22 cellular contexts compared by ENCODE assay signal in the genomic region with DNA sequence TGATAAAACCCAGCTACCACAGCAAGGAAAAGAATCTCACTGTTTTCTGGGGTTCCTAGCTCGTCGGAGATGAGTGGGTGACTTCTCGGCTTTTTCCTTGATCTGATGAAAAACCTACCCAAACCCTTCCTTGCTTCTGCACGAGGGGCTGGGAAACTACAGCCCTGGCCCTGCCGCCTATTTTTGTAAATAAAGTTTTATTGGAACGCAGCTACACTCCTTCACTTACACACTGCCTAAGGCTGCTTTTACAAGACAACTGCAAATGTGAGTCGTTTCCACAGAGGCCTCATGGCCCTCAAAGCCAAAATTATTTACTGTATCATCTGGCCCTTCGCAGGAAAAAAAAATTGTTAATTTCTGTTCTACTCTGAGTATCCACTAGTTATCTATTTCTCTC.
DNase-seq lines count a peak whose midpoint lies in the region; ATAC-seq, FAIRE-seq and TF ChIP-seq lines count a peak whose summit lies in the region.
"Had no signal": no experiment of that assay in that cellular context is flagged by ENCODE, and none has a peak within 500 bp of the region (broad histone marks: within the 10 kb centered on the region; RNA-seq: fewer than 3 reads in every experiment).

No MANE protein-coding gene starts in this region.

- no peak overlapping the region for H2AFZ ChIP-seq in HepG2 (ENCODE audit: low read length)
- no peak overlapping the region for H2AFZ ChIP-seq in K562 (ENCODE audit: low read depth, low read length)
- H2AFZ ChIP-seq in osteoblast (ENCODE audit: low read length): no peak overlapping the region

- H3K9me3 ChIP-seq in HepG2 (ENCODE audit: low read length): no peaks in the 10 kb centered on the region
- H3K9me3 ChIP-seq in right lobe of liver: no peaks in the 10 kb centered on the region
- H3K9me3 ChIP-seq in K562 (replicated peaks; ENCODE audit: control insufficient read depth, insufficient read depth, low read depth, low read length): no peaks in the 10 kb centered on the region
- no peaks in the 10 kb centered on the region for H3K9me3 ChIP-seq in osteoblast (ENCODE audit: low read depth, low read length)

- intact Hi-C loops in HepG2 (cut with micrococcal nuclease; ENCODE audit: unreplicated experiment): no loop called here
- intact Hi-C loops in right lobe of liver (cut with DNase I): no loop called here
- intact Hi-C loops in K562 (cut with micrococcal nuclease): no loop called here

- POLR2A ChIA-PET in HepG2 (lab: Yijun Ruan, JAX): no interaction called here
- POLR2A ChIA-PET in K562 (lab: Yijun Ruan, JAX): no interaction called here

- FAIRE-seq in HepG2 (lab: Jason Lieb, UNC) (no peak), K562 (lab: Jason Lieb, UNC) (no peak)
- FAIRE-seq: A549, D721Med, GM12891, GM19239 had no signal

- BruUV-seq in HepG2 (replicated peaks; lab: Mats Ljungman, UMichigan): no TSS peak
- no TSS peak for BruUV-seq in K562 (replicated peaks; lab: Mats Ljungman, UMichigan)

- no peaks in the 10 kb centered on the region for H3K36me3 ChIP-seq in HepG2 (replicated peaks in 1 of 2; ENCODE audit: control insufficient read depth in 1 of 2, insufficient read depth in 2 of 2, low read length in 2 of 2)
- H3K36me3 ChIP-seq in right lobe of liver: no peaks in the 10 kb centered on the region
- H3K36me3 ChIP-seq in K562 (ENCODE audit: control insufficient read depth, insufficient read depth, low read length): no peaks in the 10 kb centered on the region
- H3K36me3 ChIP-seq in osteoblast (ENCODE audit: insufficient read depth, low read length): no peaks in the 10 kb centered on the region
- H3K36me3 ChIP-seq: BLaER1 treated with 17β-estradiol and CSF1 and Interleukin-3, amounts not matched to agents 10 nM and 100 nM had no signal

- no peak overlapping the region for H3K4me2 ChIP-seq in HepG2 (ENCODE audit: low read depth, low read length)
- H3K4me2 ChIP-seq in K562 (ENCODE audit: insufficient read depth, low read length): no peak overlapping the region
- no peak overlapping the region for H3K4me2 ChIP-seq in osteoblast (ENCODE audit: insufficient read depth, low read length)
- H3K4me2 ChIP-seq: A549 had no signal

- no peaks in the 10 kb centered on the region for H3K9me1 ChIP-seq in K562 (ENCODE audit: control insufficient read depth, insufficient read depth, low read length)

- WGBS in HepG2 (ENCODE audit: low lambda C conversion rate): 70% methylated on average over 8 of the region's 8 CpGs
- 86% methylated on average over 6 of the region's 8 CpGs for WGBS in right lobe of liver (ENCODE audit: insufficient coverage, low coverage, low lambda C conversion rate, missing lambda C conversion rate)
- 4% methylated on average over 8 of the region's 8 CpGs for WGBS in K562 (ENCODE audit: insufficient coverage, low coverage, missing lambda C conversion rate)

- in situ Hi-C loops in HepG2 (cut with HindIII; ENCODE audit: extremely low pct_ligation_motif_present, low pct_unique_long_range_greater_than_20kb): loop anchor here (25.0 kb wide), 1 partner anchor 488 kb away; no protein-coding TSS in a partner anchor
- in situ Hi-C loops in K562 (cut with MboI): no loop called here

- H3K4me1 ChIP-seq in HepG2 (ENCODE audit: insufficient read depth, low read length): peaks cover 15% of the 10 kb centered on the region
- no peaks in the 10 kb centered on the region for H3K4me1 ChIP-seq in right lobe of liver
- H3K4me1 ChIP-seq in K562 (replicated peaks in 1 of 2; ENCODE audit: control insufficient read depth in 2 of 2, insufficient read depth in 2 of 2, low read length in 2 of 2): no peaks in the 10 kb centered on the region
- H3K4me1 ChIP-seq in osteoblast (ENCODE audit: insufficient read depth, low read length): peaks cover 5% of the 10 kb centered on the region
- H3K4me1 ChIP-seq: Caco-2 had no signal

- ATAC-seq in HepG2 (no peak), right lobe of liver (no peak), K562 (no peak), GM21786 (IDR thresholded peaks at IDR 0.05; ENCODE audit: unreplicated experiment) (no peak)
- ATAC-seq: A549; CD8-positive, alpha-beta T cell had no signal

- H4K20me1 ChIP-seq in HepG2 (ENCODE audit: insufficient read depth, low read length) (no peaks in the 10 kb centered on the region), K562 (replicated peaks; ENCODE audit: control insufficient read depth, insufficient read depth, low read length) (peaks cover 3% of the 10 kb centered on the region; the same call in 1 of the 2 replicates), osteoblast (ENCODE audit: insufficient read depth, low read length) (no peaks in the 10 kb centered on the region)
- H4K20me1 ChIP-seq: BLaER1 treated with 17β-estradiol and CSF1 and Interleukin-3, amounts not matched to agents 10 nM and 100 nM had no signal

- TF ChIP-seq RAD21 in HepG2 (CRISPR knock-in tag; IDR thresholded peaks at IDR 0.05): no peak
- no peak for TF ChIP-seq RAD21 in K562 (CRISPR knock-in tag; conservative IDR thresholded peaks at IDR 0.05 in 1 of 2, IDR thresholded peaks at IDR 0.05 in 1 of 2)

- no peak for TF ChIP-seq POLR2A in HepG2 (IDR thresholded peaks at IDR 0.05; ENCODE audit: insufficient read depth in 1 of 2, low read depth in 2 of 2, low read length in 2 of 2)
- no peak for TF ChIP-seq POLR2A in right lobe of liver (IDR thresholded peaks at IDR 0.05)
- no peak for TF ChIP-seq POLR2A in K562 (conservative IDR thresholded peaks at IDR 0.05)

- CTCF ChIA-PET in HepG2 (lab: Yijun Ruan, JAX; ENCODE audit: low intra/inter-chr PET ratio, low total read pairs): no interaction called here
- CTCF ChIA-PET in K562 (lab: Yijun Ruan, JAX; ENCODE audit: low intra/inter-chr PET ratio): no interaction called here

- H3K27ac ChIP-seq in HepG2 (ENCODE audit: extremely low read length, insufficient read depth, low read length): no peak overlapping the region
- no peak overlapping the region for H3K27ac ChIP-seq in right lobe of liver
- no peak overlapping the region for H3K27ac ChIP-seq in K562 (ENCODE audit: extremely low read depth, low read depth, low read length)
- peak overlapping the region; percentile 2 for H3K27ac ChIP-seq in osteoblast (ENCODE audit: low read depth, low read length)
- H3K27ac ChIP-seq: 22Rv1; A549; BLaER1 treated with 17β-estradiol and CSF1 and Interleukin-3, amounts not matched to agents 10 nM and 100 nM; C4-2B had no signal

- H3K79me2 ChIP-seq in HepG2 (ENCODE audit: insufficient read depth, low read length) (no peaks in the 10 kb centered on the region), K562 (ENCODE audit: control insufficient read depth, insufficient read depth, low read length) (no peaks in the 10 kb centered on the region), osteoblast (ENCODE audit: insufficient read depth, low read length) (no peaks in the 10 kb centered on the region)

- H3K4me3 ChIP-seq in HepG2 (replicated peaks in 1 of 3; ENCODE audit: insufficient read depth in 1 of 3, low read depth in 2 of 3, low read length in 3 of 3): no peak overlapping the region
- no peak overlapping the region for H3K4me3 ChIP-seq in right lobe of liver
- H3K4me3 ChIP-seq in K562: no peak overlapping the region
- H3K4me3 ChIP-seq in osteoblast (ENCODE audit: insufficient read depth, low read length): no peak overlapping the region
- H3K4me3 ChIP-seq: A549; BLaER1 treated with 17β-estradiol and CSF1 and Interleukin-3, amounts not matched to agents 10 nM and 100 nM had no signal

- DNase-seq in HepG2 (ENCODE audit: low spot score): no peak
- no peak for DNase-seq in right lobe of liver
- DNase-seq in K562 (ENCODE audit: extremely low read depth in 1 of 4, low spot score in 3 of 4): no peak
- DNase-seq in osteoblast (ENCODE audit: insufficient read length, low spot score, missing footprints): no peak
- DNase-seq in NCI-H748 (lab: John Stamatoyannopoulos, UW; ENCODE audit: unreplicated experiment): no peak
- DNase-seq: AML-193; Caco-2; Calu3; CD4-positive, alpha-beta T cell; CD8-positive, alpha-beta T cell; DMS79; DND-41; EL; GDM1 had no signal

- H3K9ac ChIP-seq in HepG2 (ENCODE audit: insufficient read depth, low read depth, low read length) (no peak overlapping the region), K562 (ENCODE audit: insufficient read depth in 1 of 2, low read depth in 2 of 2, low read length in 2 of 2) (no peak overlapping the region)
- H3K9ac ChIP-seq: BLaER1 treated with 17β-estradiol and CSF1 and Interleukin-3, amounts not matched to agents 10 nM and 100 nM had no signal

- TF ChIP-seq CTCF in HepG2 (CRISPR knock-in tag; IDR thresholded peaks at IDR 0.05): no peak
- TF ChIP-seq CTCF in right lobe of liver (IDR thresholded peaks at IDR 0.05): no peak
- TF ChIP-seq CTCF in K562 (IDR thresholded peaks at IDR 0.05 in 2 of 3, conservative IDR thresholded peaks at IDR 0.05 in 1 of 3; ENCODE audit: insufficient read depth in 2 of 3, low read depth in 1 of 3, low read length in 3 of 3): no peak
- no peak for TF ChIP-seq CTCF in osteoblast (IDR thresholded peaks at IDR 0.05; ENCODE audit: extremely low read depth, low read depth, low read length)

- peaks cover 2 to 25% of the 10 kb centered on the region in 2 experiments; a peak in 4 of 5 replicates for H3K27me3 ChIP-seq in HepG2 (ENCODE audit: control insufficient read depth in 1 of 2, insufficient read depth in 2 of 2, low read length in 2 of 2)
- H3K27me3 ChIP-seq in right lobe of liver: no peaks in the 10 kb centered on the region
- peaks cover 28 to 57% of the 10 kb centered on the region in 2 experiments for H3K27me3 ChIP-seq in K562 (ENCODE audit: control insufficient read depth in 2 of 2, insufficient read depth in 2 of 2, low read length in 2 of 2)
- H3K27me3 ChIP-seq in osteoblast (ENCODE audit: insufficient read depth, low read length): no peaks in the 10 kb centered on the region
- H3K27me3 ChIP-seq: BLaER1 treated with 17β-estradiol and CSF1 and Interleukin-3, amounts not matched to agents 10 nM and 100 nM had no signal

- TF ChIP-seq EP300 in HepG2 (IDR thresholded peaks at IDR 0.05; ENCODE audit: low read depth in 2 of 2, low read length in 2 of 2): no peak
- TF ChIP-seq EP300 in HepG2 (CRISPR knock-in tag; IDR thresholded peaks at IDR 0.05; ENCODE audit: borderline replicate concordance): no peak
- no peak for TF ChIP-seq EP300 in K562 (IDR thresholded peaks at IDR 0.05; ENCODE audit: low read length)

TF ChIP-seq in K562, 482 proteins besides CTCF, POLR2A, EP300 and RAD21 (continues in another document):
- TF ChIP-seq U2AF1 (optimal IDR thresholded peaks at IDR 0.05; ENCODE audit: low read depth, low read length) (no peak), SRSF1 (IDR thresholded peaks at IDR 0.05; ENCODE audit: low read depth, low read length) (no peak)
